8 cellular contexts compared by ENCODE assay signal in genomic region chr17:59786536-59787319, GRCh38.
A peak's percentile ranks its signal among the peaks of the same experiment; 100 is the strongest.
DNase-seq lines count a peak whose midpoint lies in the region; TF ChIP-seq lines count a peak whose summit lies in the region.

No MANE protein-coding gene starts in this region.

- no peaks in the 10 kb centered on the region for H3K9me3 ChIP-seq in cardiac muscle cell (ENCODE audit: low read depth)

- peaks cover 52% of the 10 kb centered on the region for H3K4me1 Mint-ChIP-seq in activated naive CD4-positive, alpha-beta T cell treated with anti-CD3 and anti-CD28 coated beads, Interleukin-2, amount 50 U/mL, for 24 hours

- H3K4me1 ChIP-seq in cardiac muscle cell (ENCODE audit: low read depth), result peaks cover 57% of the 10 kb centered on the region

- DNase-seq in DMS114 treated with DMSO at 0.1 percent for 48 hours (lab: John Stamatoyannopoulos, UW; ENCODE audit: unreplicated experiment) (peak; percentile 98), GM20000 (ENCODE audit: low spot score) (peak; percentile 69), HL-60 (ENCODE audit: low read depth in 1 of 2, low spot score in 1 of 2) (peak; percentile 93 to 97), SIG-M5 treated with dmso at 0.1 percent for 504 hours (lab: John Stamatoyannopoulos, UW; ENCODE audit: unreplicated experiment) (peak; percentile 100), cardiac muscle cell (ENCODE audit: low read depth in 1 of 2, low spot score in 1 of 2) (peak; percentile 72 to 100), retina (peak; percentile 4), NCI-H2171 (lab: John Stamatoyannopoulos, UW) (no peak)

- H3K4me3 Mint-ChIP-seq in activated naive CD4-positive, alpha-beta T cell treated with anti-CD3 and anti-CD28 coated beads, Interleukin-2, amount 50 U/mL, for 24 hours, result peak overlapping the region; percentile 88

- H3K27ac Mint-ChIP-seq in activated naive CD4-positive, alpha-beta T cell treated with anti-CD3 and anti-CD28 coated beads, Interleukin-2, amount 50 U/mL, for 24 hours, result peak overlapping the region; percentile 99

- no peaks in the 10 kb centered on the region for H3K27me3 Mint-ChIP-seq in activated naive CD4-positive, alpha-beta T cell treated with anti-CD3 and anti-CD28 coated beads, Interleukin-2, amount 50 U/mL, for 24 hours

- TF ChIP-seq CTCF in GM20000 (IDR thresholded peaks at IDR 0.05; ENCODE audit: extremely low read depth, missing control alignments), result no peak
- TF ChIP-seq CTCF in HL-60 (IDR thresholded peaks at IDR 0.05; ENCODE audit: insufficient read depth, low read length), result no peak
- no peak for TF ChIP-seq CTCF in cardiac muscle cell (IDR thresholded peaks at IDR 0.05; ENCODE audit: low read depth, low read length)

- no peaks in the 10 kb centered on the region for H3K9me3 Mint-ChIP-seq in activated naive CD4-positive, alpha-beta T cell treated with anti-CD3 and anti-CD28 coated beads, Interleukin-2, amount 50 U/mL, for 24 hours

- H3K36me3 Mint-ChIP-seq in activated naive CD4-positive, alpha-beta T cell treated with anti-CD3 and anti-CD28 coated beads, Interleukin-2, amount 50 U/mL, for 24 hours, result peaks cover 4% of the 10 kb centered on the region

- H3K27me3 ChIP-seq in HL-60 (ENCODE audit: insufficient read depth, poor library complexity, severe bottlenecking), result no peaks in the 10 kb centered on the region
- H3K27me3 ChIP-seq in cardiac muscle cell, result no peaks in the 10 kb centered on the region

- no peak overlapping the region for H3K4me3 ChIP-seq in HL-60 (replicated peaks; ENCODE audit: insufficient read depth, low read length)
- H3K4me3 ChIP-seq in cardiac muscle cell, result no peak overlapping the region

- H3K36me3 ChIP-seq in cardiac muscle cell, result no peaks in the 10 kb centered on the region

- peak overlapping the region; percentile 90 for H3K27ac ChIP-seq in HL-60 (replicated peaks)
- peak overlapping the region; percentile 98 for H3K27ac ChIP-seq in cardiac muscle cell
